1 cellular context compared by ENCODE assay signal in the genomic region with DNA sequence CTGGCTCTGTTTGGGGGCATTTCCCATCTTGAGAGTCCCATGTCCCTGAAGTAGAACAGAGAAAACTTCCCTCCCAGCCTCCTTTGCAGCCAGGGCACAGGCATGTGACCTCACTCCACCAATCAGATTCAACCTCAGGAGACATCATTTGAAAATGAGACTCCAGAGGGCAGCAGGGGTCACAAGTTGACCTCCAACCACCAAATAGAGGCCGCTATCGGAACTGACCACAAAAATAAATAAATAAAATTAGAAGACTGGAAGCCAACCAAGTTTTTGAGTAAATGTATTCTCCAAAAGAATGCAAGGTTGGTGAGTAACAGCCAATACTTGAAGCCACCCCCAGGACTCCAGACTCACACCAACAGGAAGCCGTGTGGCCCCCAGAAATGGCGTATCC.
TF ChIP-seq lines count a peak whose summit lies in the region.

No MANE protein-coding gene starts in this region.

TF ChIP-seq in SK-N-SH treated with all-trans-retinoic acid at 6 μM for 48 hours, 23 proteins besides CTCF, POLR2A, EP300 and RAD21 (continued from another document):
- TF ChIP-seq, protein P1, sequence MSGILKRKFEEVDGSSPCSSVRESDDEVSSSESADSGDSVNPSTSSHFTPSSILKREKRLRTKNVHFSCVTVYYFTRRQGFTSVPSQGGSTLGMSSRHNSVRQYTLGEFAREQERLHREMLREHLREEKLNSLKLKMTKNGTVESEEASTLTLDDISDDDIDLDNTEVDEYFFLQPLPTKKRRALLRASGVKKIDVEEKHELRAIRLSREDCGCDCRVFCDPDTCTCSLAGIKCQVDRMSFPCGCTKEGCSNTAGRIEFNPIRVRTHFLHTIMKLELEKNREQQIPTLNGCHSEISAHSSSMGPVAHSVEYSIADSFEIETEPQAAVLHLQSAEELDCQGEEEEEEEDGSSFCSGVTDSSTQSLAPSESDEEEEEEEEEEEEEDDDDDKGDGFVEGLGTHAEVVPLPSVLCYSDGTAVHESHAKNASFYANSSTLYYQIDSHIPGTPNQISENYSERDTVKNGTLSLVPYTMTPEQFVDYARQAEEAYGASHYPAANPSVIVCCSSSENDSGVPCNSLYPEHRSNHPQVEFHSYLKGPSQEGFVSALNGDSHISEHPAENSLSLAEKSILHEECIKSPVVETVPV (CRISPR knock-in tag; IDR thresholded peaks at IDR 0.05) = no peak
- TF ChIP-seq ZC3H10 (CRISPR knock-in tag; IDR thresholded peaks at IDR 0.05) = no peak
- no peak for TF ChIP-seq SNAI2 (CRISPR knock-in tag; IDR thresholded peaks at IDR 0.05)
